Comparison of ENCODE assay signal across 23 cellular contexts in the genomic region with DNA sequence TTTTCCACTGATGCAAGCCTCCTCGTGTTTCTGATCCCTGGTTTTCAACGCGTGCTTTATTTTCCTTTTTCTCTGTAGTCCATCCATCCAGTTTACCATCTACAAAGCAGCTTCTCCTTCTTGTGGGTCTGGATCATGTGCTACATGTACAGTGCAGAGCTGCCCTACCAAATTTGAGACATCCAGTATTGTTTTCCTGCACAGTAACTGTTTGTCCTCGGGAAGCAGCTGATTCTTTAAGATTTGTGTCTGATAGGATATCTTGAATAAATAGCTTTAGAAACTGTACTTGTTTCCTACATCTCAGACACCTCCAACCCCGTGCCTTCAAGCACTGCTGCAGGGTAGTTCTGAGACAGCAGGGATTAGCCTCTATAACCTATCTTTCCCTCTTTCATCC.
"Had no signal": no experiment of that assay in that cellular context is flagged by ENCODE, and none has a peak within 500 bp of the region (broad histone marks: within the 10 kb centered on the region; RNA-seq: fewer than 3 reads in every experiment).

No MANE protein-coding gene starts in this region.

- ATAC-seq: activated T-helper 17 cell treated with anti-CD3 and anti-CD28 coated beads, Interleukin-2, amount 50 U/mL, for 72 hours; T-helper 17 cell had no signal

- H3K36me3 Mint-ChIP-seq: activated naive CD8-positive, alpha-beta T cell; brain had no signal

- H3K4me1 Mint-ChIP-seq: activated CD4-positive, alpha-beta memory T cell treated with anti-CD3 and anti-CD28 coated beads, Interleukin-2, amount 10 ng/mL, durations not matched to agents 7 days and 5 days; activated T-helper 17 cell treated with anti-CD3 and anti-CD28 coated beads, Interleukin-2, amount 50 U/mL, for 72 hours; central memory CD8-positive, alpha-beta T cell; T-helper 17 cell had no signal

- H3K4me3 ChIP-seq: PC-9 had no signal

- H3K4me2 ChIP-seq: PC-9 had no signal

- H3K9me3 Mint-ChIP-seq: activated CD4-positive, alpha-beta memory T cell treated with anti-CD3 and anti-CD28 coated beads, Interleukin-2, amount 10 ng/mL, durations not matched to agents 7 days and 5 days; activated naive CD4-positive, alpha-beta T cell treated with anti-CD3 and anti-CD28 coated beads for 36 hours; central memory CD8-positive, alpha-beta T cell had no signal

- FAIRE-seq: astrocyte had no signal

- H3K27ac ChIP-seq: PC-9 had no signal

- H3K27me3 Mint-ChIP-seq: activated CD4-positive, alpha-beta memory T cell treated with anti-CD3 and anti-CD28 coated beads, Interleukin-2, amount 10 ng/mL, durations not matched to agents 7 days and 5 days; activated naive CD8-positive, alpha-beta T cell; T-helper 17 cell had no signal

- H3K4me3 Mint-ChIP-seq: activated CD4-positive, alpha-beta memory T cell treated with anti-CD3 and anti-CD28 coated beads, Interleukin-2, amount 10 ng/mL, durations not matched to agents 7 days and 5 days; activated naive CD4-positive, alpha-beta T cell treated with anti-CD3 and anti-CD28 coated beads for 36 hours; activated naive CD8-positive, alpha-beta T cell; activated T-helper 17 cell treated with anti-CD3 and anti-CD28 coated beads, Interleukin-2, amount 50 U/mL, for 72 hours; brain; central memory CD8-positive, alpha-beta T cell; T-helper 17 cell had no signal

- H3K27ac Mint-ChIP-seq: activated CD4-positive, alpha-beta memory T cell treated with anti-CD3 and anti-CD28 coated beads, Interleukin-2, amount 10 ng/mL, durations not matched to agents 7 days and 5 days; activated naive CD4-positive, alpha-beta T cell treated with anti-CD3 and anti-CD28 coated beads for 36 hours; activated naive CD8-positive, alpha-beta T cell; activated T-helper 17 cell treated with anti-CD3 and anti-CD28 coated beads, Interleukin-2, amount 50 U/mL, for 72 hours; T-helper 17 cell had no signal

- DNase-seq: activated CD4-positive, alpha-beta memory T cell treated with anti-CD3 and anti-CD28 coated beads, Interleukin-2, amount 10 ng/mL, durations not matched to agents 7 days and 5 days; activated CD4-positive, alpha-beta T cell treated with anti-CD3 and anti-CD28 coated beads, Interleukin-2, amount 50 U/mL, for 1 hour; activated CD4-positive, CD25-positive, alpha-beta regulatory T cell; activated gamma-delta T cell; activated naive CD4-positive, alpha-beta T cell treated with anti-CD3 and anti-CD28 coated beads for 36 hours; activated T-cell treated with anti-CD3 and anti-CD28 coated beads for 4 hours; activated T-cell treated with anti-CD3 and anti-CD28 coated beads, Interleukin-2, amount 50 U/mL, for 48 hours; amygdala; Kasumi-1; NCI-H146; NCI-H187 treated with DMSO at 0.1 percent for 48 hours; NCI-H2081 treated with DMSO at 0.1 percent for 48 hours; NCI-H446; NCI-H524; PC-9; SHP77 treated with DMSO at 0.1 percent for 48 hours; T-helper 17 cell; T-helper 9 cell had no signal
